16 cellular contexts compared by ENCODE assay signal in the genomic region with DNA sequence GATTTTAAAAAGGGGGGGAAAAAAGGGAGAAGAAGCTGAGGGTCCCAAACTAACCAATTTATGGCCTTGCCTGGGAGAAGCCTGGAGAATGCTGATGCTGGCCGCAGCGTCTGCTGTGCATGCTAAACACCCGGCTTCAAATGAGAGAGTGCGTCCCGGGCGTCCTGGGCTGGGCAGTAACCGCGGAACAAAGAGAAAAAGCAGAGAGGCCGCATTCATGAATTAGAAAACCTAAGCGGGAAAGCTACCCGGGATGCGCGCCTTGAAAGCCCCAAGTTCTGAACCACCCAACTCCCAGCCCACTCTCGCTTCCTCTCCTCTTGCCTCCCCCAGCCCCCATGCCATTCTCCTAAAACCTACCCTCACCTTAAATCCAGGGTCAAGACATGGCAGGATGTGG.
DNase-seq lines count a peak whose midpoint lies in the region; ATAC-seq and TF ChIP-seq lines count a peak whose summit lies in the region.
"Had no signal": no experiment of that assay in that cellular context is flagged by ENCODE, and none has a peak within 500 bp of the region (broad histone marks: within the 10 kb centered on the region; RNA-seq: fewer than 3 reads in every experiment).

No MANE protein-coding gene starts in this region.

- peaks cover 8 to 13% of the 10 kb centered on the region in 2 donors for H3K27me3 Mint-ChIP-seq in stimulated activated naive B cell treated with anti-CD40 and anti-IgM and Interleukin-4, amounts not matched to agents 10 μg/mL and 1 μg/mL and 100 μg/mL, for 72 hours

- no peaks in the 10 kb centered on the region for H3K4me1 Mint-ChIP-seq in stimulated activated naive B cell treated with anti-CD40 and anti-IgM and Interleukin-4, amounts not matched to agents 10 μg/mL and 1 μg/mL and 100 μg/mL, for 72 hours
- H3K4me1 Mint-ChIP-seq: activated CD4-positive, alpha-beta T cell treated with anti-CD3 and anti-CD28 coated beads, Interleukin-2, amount 10 ng/mL, durations not matched to agents 24 days and 14 days had no signal

- H3K27ac Mint-ChIP-seq in stimulated activated naive B cell treated with anti-CD40 and anti-IgM and Interleukin-4, amounts not matched to agents 10 μg/mL and 1 μg/mL and 100 μg/mL, for 72 hours, result no peak overlapping the region
- H3K27ac Mint-ChIP-seq: activated CD4-positive, alpha-beta T cell treated with anti-CD3 and anti-CD28 coated beads, Interleukin-2, amount 10 ng/mL, durations not matched to agents 24 days and 14 days had no signal

- H3K4me3 Mint-ChIP-seq in stimulated activated naive B cell treated with anti-CD40 and anti-IgM and Interleukin-4, amounts not matched to agents 10 μg/mL and 1 μg/mL and 100 μg/mL, for 72 hours, result no peak overlapping the region
- H3K4me3 Mint-ChIP-seq: activated CD4-positive, alpha-beta T cell treated with anti-CD3 and anti-CD28 coated beads, Interleukin-2, amount 10 ng/mL, durations not matched to agents 24 days and 14 days had no signal

- no peaks in the 10 kb centered on the region for H3K9me3 Mint-ChIP-seq in stimulated activated naive B cell treated with anti-CD40 and anti-IgM and Interleukin-4, amounts not matched to agents 10 μg/mL and 1 μg/mL and 100 μg/mL, for 72 hours
- H3K9me3 Mint-ChIP-seq: activated CD4-positive, alpha-beta T cell treated with anti-CD3 and anti-CD28 coated beads, Interleukin-2, amount 10 ng/mL, durations not matched to agents 24 days and 14 days had no signal

- no peaks in the 10 kb centered on the region for H3K36me3 Mint-ChIP-seq in stimulated activated naive B cell treated with anti-CD40 and anti-IgM and Interleukin-4, amounts not matched to agents 10 μg/mL and 1 μg/mL and 100 μg/mL, for 72 hours

- in situ Hi-C loops in astrocyte of the cerebellum (cut with HindIII; ENCODE audit: low sequenced_read_pairs), result no loop called here

- TF ChIP-seq CTCF in astrocyte of the cerebellum (IDR thresholded peaks at IDR 0.05; ENCODE audit: low read depth, low read length, missing control alignments), result no peak

- ATAC-seq in stimulated activated naive B cell treated with anti-CD40 and anti-IgM and Interleukin-4, amounts not matched to agents 10 μg/mL and 1 μg/mL and 100 μg/mL, for 72 hours (replicated peaks), result no peak
- ATAC-seq: K562 had no signal

- H3K4me3 ChIP-seq in astrocyte of the cerebellum (ENCODE audit: low read depth, low read length), result peak overlapping the region; percentile 76
- H3K4me3 ChIP-seq: HAP-1, K562, spleen had no signal

- DNase-seq in ELF-1 (ENCODE audit: low read depth, low spot score) (peak; percentile 71), astrocyte of the cerebellum (ENCODE audit: low read depth) (no peak), hippocampal formation (lab: John Stamatoyannopoulos, UW) (peak; percentile 11 to 22), nucleus accumbens (lab: John Stamatoyannopoulos, UW) (peak in 30 of 56 donors; percentile 20 to 79 (median 42)), putamen (ENCODE audit: low spot score) (no peak), kidney glomerular epithelial cell (lab: John Stamatoyannopoulos, UW) (no peak), activated T-cell treated with anti-CD3 and anti-CD28 coated beads for 4 hours (no peak)
- DNase-seq in stimulated activated naive B cell treated with anti-CD40 and anti-IgM and Interleukin-4, amounts not matched to agents 10 μg/mL and 1 μg/mL and 100 μg/mL, for 72 hours, result no peak
- DNase-seq: activated CD4-positive, alpha-beta T cell treated with anti-CD3 and anti-CD28 coated beads, Interleukin-2, amount 10 ng/mL, durations not matched to agents 24 days and 14 days; cortex of kidney; DMS 273 treated with DMSO at 0.1 percent for 48 hours; NCI-H187; NK-92 treated with Interleukin-12 subunit alpha and Interleukin-12 subunit beta, amount 100 ng/mL, for 24 hours; spleen had no signal

Comparison
In these comparisons a context has a peak if more than half of its experiments do, and no peak if none do; other contexts are left out.
1. DNase-seq: peak in ELF-1 (single experiment), hippocampal formation (2 of 2) and nucleus accumbens (30 of 56); none in astrocyte of the cerebellum (single experiment), stimulated activated naive B cell treated with anti-CD40 and anti-IgM and Interleukin-4, amounts not matched to agents 10 μg/mL and 1 μg/mL and 100 μg/mL, for 72 hours (single experiment), putamen (single experiment), kidney glomerular epithelial cell (single experiment) and activated T-cell treated with anti-CD3 and anti-CD28 coated beads for 4 hours (single experiment).